Comparison of ENCODE assay signal across 8 cellular contexts in genomic region chr3:45688194-45688881, GRCh38. TPM values are rescaled to one million over a fixed set of nuclear protein-coding genes. Genes with fewer than 3 reads are reported as not detected.
DNase-seq lines count a peak whose midpoint lies in the region; TF ChIP-seq lines count a peak whose summit lies in the region.

No MANE protein-coding gene starts in this region.

- TF ChIP-seq POLR2A in lower leg skin (IDR thresholded peaks at IDR 0.05) = no peak

- DNase-seq in activated gamma-delta T cell treated with Interleukin-2 at 50 U/mL for 16 hours (peak; percentile 15), activated gamma-delta T cell (lab: John Stamatoyannopoulos, UW) (no peak), M059J (ENCODE audit: low read depth) (peak; percentile 27), SW480 (ENCODE audit: low spot score) (peak; percentile 68), chondrocyte (ENCODE audit: low spot score) (no peak), lower leg skin (ENCODE audit: low spot score in 2 of 2) (no peak)
- no peak for DNase-seq in activated CD4-positive, CD25-positive, alpha-beta regulatory T cell (lab: John Stamatoyannopoulos, UW)

- peak overlapping the region; percentile 85 for H3K27ac Mint-ChIP-seq in chondrocyte (ENCODE audit: unreplicated experiment)

- H3K36me3 Mint-ChIP-seq in chondrocyte (ENCODE audit: low read depth) = peaks cover 7% of the 10 kb centered on the region

- peak overlapping the region; percentile 84 for H3K4me3 Mint-ChIP-seq in chondrocyte (ENCODE audit: unreplicated experiment)

- no peaks in the 10 kb centered on the region for H3K9me3 Mint-ChIP-seq in chondrocyte (ENCODE audit: low read depth)

- TF ChIP-seq CTCF in chondrocyte (IDR thresholded peaks at IDR 0.05) (peak; percentile 38), lower leg skin (IDR thresholded peaks at IDR 0.05) (no peak)

- peaks cover 36% of the 10 kb centered on the region for H3K4me1 Mint-ChIP-seq in chondrocyte (ENCODE audit: low read depth)

- H3K4me3 ChIP-seq in lower leg skin (ENCODE audit: low read depth, poor library complexity, severe bottlenecking) = peak overlapping the region; percentile 21

- H3K27me3 Mint-ChIP-seq in chondrocyte (ENCODE audit: low read depth) = no peaks in the 10 kb centered on the region

- intact Hi-C loops in lower leg skin (cut with DNase I; ENCODE audit: low total_unique reads) = no loop called here

- 2% methylated on average over 35 of the region's 35 CpGs for whole genome bisulfite sequencing in lower leg skin, 2 donors

- peak overlapping the region; percentile 21 for H3K27ac ChIP-seq in temporal lobe (ENCODE audit: low read depth, low read length)

RNA-seq across cellular contexts. Expression of gene SACM1L, which starts 0.9 kb away (rescaled TPM):
- total RNA-seq in M059J (2014; rRNA removed; shearing (Covaris generic)) = 11.9 and 20.5 TPM in 2 replicates
- total RNA-seq in chondrocyte (34.2 to 44.1 TPM (median 34.5 TPM) in 3 replicates), lower leg skin (10 to 100 TPM; 23.8 to 34.6 (median 32.1) TPM), temporal lobe (32.7 TPM)

Comparison
In these comparisons a context has a peak if more than half of its experiments do, and no peak if none do; other contexts are left out.
1. DNase-seq: peak in activated gamma-delta T cell treated with Interleukin-2 at 50 U/mL for 16 hours (single experiment), M059J (single experiment) and SW480 (single experiment); none in activated gamma-delta T cell (single experiment), chondrocyte (single experiment), lower leg skin (0 of 2) and activated CD4-positive, CD25-positive, alpha-beta regulatory T cell (0 of 4).